In the genomic region with DNA sequence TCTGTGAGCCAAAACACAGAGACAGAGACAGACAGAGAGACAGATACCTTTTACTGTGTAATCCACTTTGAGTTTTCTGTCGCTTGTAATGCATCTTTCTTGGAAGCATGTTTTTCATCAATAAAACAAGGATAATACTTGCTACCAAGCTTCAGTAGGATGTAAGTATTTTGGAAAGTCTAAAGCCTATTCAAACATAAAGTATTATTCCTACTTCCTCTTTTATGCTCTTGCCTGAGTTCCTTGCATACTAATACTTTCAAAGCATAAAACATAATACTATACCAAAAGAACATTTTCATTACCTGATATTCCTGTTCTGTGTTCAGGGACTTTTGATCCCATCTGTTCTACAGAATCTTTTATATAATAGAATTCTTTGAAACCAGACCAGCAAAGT, we compare ENCODE assay signal across 22 cellular contexts.
DNase-seq lines count a peak whose midpoint lies in the region; ATAC-seq and TF ChIP-seq lines count a peak whose summit lies in the region.
"Had no signal": no experiment of that assay in that cellular context is flagged by ENCODE, and none has a peak within 500 bp of the region (broad histone marks: within the 10 kb centered on the region; RNA-seq: fewer than 3 reads in every experiment).

No MANE protein-coding gene starts in this region.

- TF ChIP-seq CTCF in GM13976 (IDR thresholded peaks at IDR 0.05; ENCODE audit: borderline replicate concordance, control extremely low read depth, extremely low read depth, insufficient read depth, missing control alignments), result no peak

- H3K27ac ChIP-seq in angular gyrus (ENCODE audit: low read depth, low read length), result peak overlapping the region; percentile 24
- H3K27ac ChIP-seq: SJSA1 had no signal

- DNase-seq in GM13976 (ENCODE audit: low spot score), result peak; percentile 22
- peak; percentile 39 for DNase-seq in MV-4-11 (lab: John Stamatoyannopoulos, UW)
- DNase-seq in superior temporal gyrus (ENCODE audit: extremely low spot score), result peak; percentile 68
- DNase-seq in NCI-H146 (lab: John Stamatoyannopoulos, UW), result no peak
- no peak for DNase-seq in AG20443 (ENCODE audit: low spot score)
- DNase-seq: C1 segment of cervical spinal cord; CD8-positive, alpha-beta T cell; GOT3; HCEC 1CT; Karpas-422; NCI-H1092 treated with DMSO at 0.1 percent for 48 hours; NCI-H1694; NCI-H2081; NCI-H2171; NCI-H345; NCI-H524; NCI-H774; NK-92 treated with Interleukin-12 subunit alpha and Interleukin-12 subunit beta, amount 100 ng/mL, for 24 hours had no signal

- no peak for ATAC-seq in GM19324 (IDR thresholded peaks at IDR 0.05; ENCODE audit: low FRiP score, unreplicated experiment)
- ATAC-seq: CD8-positive, alpha-beta T cell; Right ventricle myocardium inferior had no signal

- in situ Hi-C loops in GM13976 (cut with MboI; ENCODE audit: low sequenced_read_pairs, unreplicated experiment), result no loop called here

Comparison
In these comparisons a context has a peak if more than half of its experiments do, and no peak if none do; other contexts are left out.
1. DNase-seq: peak in GM13976 (single experiment), MV-4-11 (single experiment) and superior temporal gyrus (single experiment); none in NCI-H146 (single experiment) and AG20443 (single experiment).